13 cellular contexts compared by ENCODE assay signal in the genomic region with DNA sequence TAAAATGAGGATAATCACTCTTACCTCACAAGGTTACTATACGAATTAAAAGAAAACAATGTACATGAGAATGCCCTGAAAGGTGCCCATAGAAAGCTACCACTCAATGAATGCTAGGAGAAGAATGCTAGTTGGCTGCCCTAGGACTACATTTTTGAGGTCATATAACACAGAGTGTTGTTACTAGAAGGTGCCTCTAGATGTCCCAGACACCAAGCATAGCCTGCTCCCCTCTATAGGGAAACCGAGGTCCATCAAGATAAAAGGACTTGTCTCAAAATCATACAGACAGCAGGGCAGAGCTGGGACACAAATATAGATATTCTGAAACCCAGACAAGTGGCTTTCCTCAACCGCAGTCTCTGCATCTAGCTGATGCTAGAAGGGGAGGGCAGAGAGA.
"Had no signal": no experiment of that assay in that cellular context is flagged by ENCODE, and none has a peak within 500 bp of the region (broad histone marks: within the 10 kb centered on the region; RNA-seq: fewer than 3 reads in every experiment).

No MANE protein-coding gene starts in this region.

- H3K36me3 ChIP-seq: left ventricle myocardium inferior, right lobe of liver, suprapubic skin had no signal

- H3K4me2 ChIP-seq: hepatocyte had no signal

- H3K79me2 ChIP-seq: hepatocyte had no signal

- H2AFZ ChIP-seq: hepatocyte had no signal

- H3K27ac ChIP-seq: body of pancreas, hepatocyte, left ventricle myocardium inferior, right lobe of liver, suprapubic skin had no signal

- DNase-seq: activated CD4-positive, alpha-beta T cell treated with anti-CD3 and anti-CD28 coated beads, Interleukin-2, amount 50 U/mL, for 1 hour; activated CD4-positive, CD25-positive, alpha-beta regulatory T cell; amniotic stem cell; body of pancreas; effector memory CD8-positive, alpha-beta T cell; kidney; left ventricle myocardium inferior; nucleus accumbens; right lobe of liver; stimulated activated CD4-positive, alpha-beta T cell treated with anti-CD3 and anti-CD28 coated beads, Interleukin-2, amount 100 ng/mL, for 24 hours; stimulated activated naive CD4-positive, alpha-beta T cell treated with Interleukin-2 at 50 U/mL for 16 hours had no signal

- ATAC-seq: body of pancreas; effector memory CD8-positive, alpha-beta T cell; right lobe of liver had no signal

- H3K4me1 ChIP-seq: left ventricle myocardium inferior, right lobe of liver, suprapubic skin had no signal

- H3K4me3 ChIP-seq: body of pancreas, hepatocyte, left ventricle myocardium inferior, right lobe of liver, suprapubic skin had no signal

- H3K9me3 ChIP-seq: body of pancreas, left ventricle myocardium inferior, right lobe of liver, suprapubic skin had no signal

- H3K27me3 ChIP-seq: body of pancreas, hepatocyte, right lobe of liver, suprapubic skin had no signal
